In the genomic region with DNA sequence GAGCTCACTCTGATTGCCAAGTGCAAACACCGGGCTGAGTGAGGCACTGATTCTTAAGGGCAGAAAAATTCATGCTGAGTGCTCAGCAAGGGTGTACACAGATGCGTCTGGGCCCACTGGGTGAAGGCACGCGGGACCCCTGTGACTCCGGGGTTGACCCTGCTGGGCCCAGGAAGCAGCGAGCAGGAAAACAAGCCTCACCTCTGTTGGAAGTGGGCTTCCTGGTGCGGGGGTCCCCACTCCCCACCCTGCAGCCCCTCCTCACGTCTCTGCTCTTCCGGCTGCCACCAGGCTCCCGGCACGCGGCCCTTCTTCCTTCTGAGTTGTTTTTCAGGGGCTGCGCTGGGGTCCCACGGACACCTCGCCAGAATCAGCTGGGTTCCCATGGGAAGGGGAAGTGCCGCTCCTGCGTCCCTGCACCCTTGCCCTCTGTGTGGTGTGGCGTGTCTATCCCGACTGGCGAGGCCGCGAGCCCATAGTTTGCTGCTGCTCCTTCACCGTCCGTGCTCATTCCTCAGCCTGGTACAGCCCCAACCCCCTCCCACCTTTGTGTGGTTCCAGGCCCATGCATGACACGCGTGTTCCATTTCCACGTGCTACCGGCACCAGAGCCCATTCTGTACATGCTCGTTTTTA, we compare ENCODE assay signal across 1 cellular context.
TF ChIP-seq lines count a peak whose summit lies in the region.

No MANE protein-coding gene starts in this region.

TF ChIP-seq in H1, 55 proteins besides CTCF, POLR2A, EP300 and RAD21:
- TF ChIP-seq POU5F1 (IDR thresholded peaks at IDR 0.05; ENCODE audit: low read depth, low read length) = no peak
- TF ChIP-seq RXRA (IDR thresholded peaks at IDR 0.05; ENCODE audit: insufficient read depth, low read depth, low read length) = no peak
- TF ChIP-seq RFX5 (IDR thresholded peaks at IDR 0.05; ENCODE audit: borderline replicate concordance, low read depth, low read length) = no peak
- no peak for TF ChIP-seq FOSL1 (IDR thresholded peaks at IDR 0.05; ENCODE audit: insufficient read depth, low read depth, low read length)
- TF ChIP-seq YY1 (IDR thresholded peaks at IDR 0.05; ENCODE audit: low read depth, low read length) = no peak
- TF ChIP-seq BACH1 (IDR thresholded peaks at IDR 0.05; ENCODE audit: low read length) = no peak
- no peak for TF ChIP-seq CTBP2 (IDR thresholded peaks at IDR 0.05; ENCODE audit: borderline replicate concordance, insufficient read depth, insufficient read length, low read length)
- TF ChIP-seq MAFK (IDR thresholded peaks at IDR 0.05; ENCODE audit: low read depth, low read length) = no peak
- no peak for TF ChIP-seq CBX5 (IDR thresholded peaks at IDR 0.05; ENCODE audit: low read depth, low read length)
- TF ChIP-seq PHF8 (conservative IDR thresholded peaks at IDR 0.05; ENCODE audit: low read depth, low read length) = no peak
- TF ChIP-seq CEBPB (IDR thresholded peaks at IDR 0.05; ENCODE audit: low read depth, low read length) = no peak
- no peak for TF ChIP-seq CHD2 (IDR thresholded peaks at IDR 0.05; ENCODE audit: low read length)
- TF ChIP-seq TBP (IDR thresholded peaks at IDR 0.05; ENCODE audit: low read depth, low read length) = no peak
- no peak for TF ChIP-seq JUND (IDR thresholded peaks at IDR 0.05; ENCODE audit: low read length)
- no peak for TF ChIP-seq BCL11A (IDR thresholded peaks at IDR 0.05; ENCODE audit: low read depth in 2 of 2, low read length in 2 of 2)
TF ChIP-seq in H1: peak in this region for 0.
